ENCODE assay signal across 8 cellular contexts in genomic region chr19:50896591-50897190, GRCh38. TPM values are rescaled to one million over a fixed set of nuclear protein-coding genes. Genes with fewer than 3 reads are reported as not detected.
A peak's percentile ranks its signal among the peaks of the same experiment; 100 is the strongest.
DNase-seq lines count a peak whose midpoint lies in the region; ATAC-seq and TF ChIP-seq lines count a peak whose summit lies in the region.

No MANE protein-coding gene starts in this region.

- intact Hi-C loops in transverse colon (cut with DNase I; ENCODE audit: low total_unique reads) = no loop called here

- TF ChIP-seq CTCF in foreskin fibroblast (IDR thresholded peaks at IDR 0.05; ENCODE audit: low read depth, low read length) (no peak), transverse colon (IDR thresholded peaks at IDR 0.05) (no peak)

- H3K36me3 ChIP-seq in H7 (replicated peaks; ENCODE audit: control insufficient read depth, insufficient read depth, low read length) (no peaks in the 10 kb centered on the region), transverse colon (no peaks in the 10 kb centered on the region)

- peak; percentile 85 for DNase-seq in DMS153 (lab: John Stamatoyannopoulos, UW)
- peak; percentile 64 for DNase-seq in NCI-H345 (lab: John Stamatoyannopoulos, UW)
- DNase-seq in foreskin fibroblast = peak; percentile 12 to 15
- no peak for DNase-seq in H7
- DNase-seq in transverse colon = no peak
- DNase-seq in KG1 (lab: John Stamatoyannopoulos, UW) = no peak

- H3K9me3 ChIP-seq in transverse colon = no peaks in the 10 kb centered on the region

- H3K4me3 ChIP-seq in foreskin fibroblast (ENCODE audit: low read depth in 1 of 2, low read length in 2 of 2) = no peak overlapping the region
- no peak overlapping the region for H3K4me3 ChIP-seq in H7 (ENCODE audit: insufficient read depth, low read depth, low read length)
- no peak overlapping the region for H3K4me3 ChIP-seq in transverse colon

- ATAC-seq in GM18873 (IDR thresholded peaks at IDR 0.05; ENCODE audit: low FRiP score, unreplicated experiment) (peak; percentile 71), HG02981 (IDR thresholded peaks at IDR 0.05; ENCODE audit: unreplicated experiment) (peak; percentile 78)

- WGBS in transverse colon (ENCODE audit: low coverage in 1 of 2), 2 donors = 64% methylated on average over 6 of the region's 6 CpGs; no CpG with 5 or more reads in 1 of the 2 donors

- no peak for TF ChIP-seq EP300 in transverse colon (IDR thresholded peaks at IDR 0.05; ENCODE audit: low read depth)

- no peak overlapping the region for H3K27ac ChIP-seq in transverse colon

- no peak for TF ChIP-seq POLR2A in transverse colon (IDR thresholded peaks at IDR 0.05)

- in situ Hi-C loops in transverse colon (cut with MboI; ENCODE audit: low pct_ligation_motif_present in 1 of 4, low pct_unique_long_range_greater_than_20kb in 1 of 4, low sequenced_read_pairs in 3 of 4) = no loop called here

- no peaks in the 10 kb centered on the region for H3K4me1 ChIP-seq in transverse colon

- H3K27me3 ChIP-seq in H7 (ENCODE audit: control insufficient read depth, insufficient read depth, low read length) = no peaks in the 10 kb centered on the region; the same call in 1 of the 2 replicates
- peaks cover 8% of the 10 kb centered on the region for H3K27me3 ChIP-seq in transverse colon

RNA-seq across cellular contexts. Expression of gene KLK4, which starts 14.5 kb away (rescaled TPM):
- total RNA-seq in H7 (2014; rRNA removed; shearing (Covaris generic)) = not detected in 2 replicates
- total RNA-seq in transverse colon = 1 to 10 TPM in 1 of 4 donors, not detected in 3; 3.0 TPM

RNA-seq across cellular contexts. Expression of gene KLK2, which starts 23.5 kb away (rescaled TPM):
- not detected in 2 replicates for total RNA-seq in H7 (2014; rRNA removed; shearing (Covaris generic))
- total RNA-seq in transverse colon = 1 to 10 TPM in 1 of 4 donors, not detected in 3; 3.8 TPM

RNA-seq across cellular contexts. Expression of gene KLK3, which starts 42.0 kb away (rescaled TPM):
- not detected in 2 replicates for total RNA-seq in H7 (2014; rRNA removed; shearing (Covaris generic))
- 10 to 100 TPM in 1 of 4 donors, 1 to 10 TPM in 3; 2.9 to 66.9 (median 4.9) TPM for total RNA-seq in transverse colon

RNA-seq across cellular contexts. Expression of gene KLK5, which starts 56.1 kb away (rescaled TPM):
- total RNA-seq in H7 (2014; rRNA removed; shearing (Covaris generic)) = 1.7 TPM in 1 of 2 replicates, not detected in the other
- not detected for total RNA-seq in transverse colon

Comparison
In these comparisons a context has a peak if more than half of its experiments do, and no peak if none do; other contexts are left out.
1. DNase-seq: peak in DMS153 (single experiment), NCI-H345 (single experiment) and foreskin fibroblast (2 of 2); none in H7 (single experiment), transverse colon (single experiment) and KG1 (single experiment).